Comparison of ENCODE assay signal across 34 cellular contexts in the genomic region with DNA sequence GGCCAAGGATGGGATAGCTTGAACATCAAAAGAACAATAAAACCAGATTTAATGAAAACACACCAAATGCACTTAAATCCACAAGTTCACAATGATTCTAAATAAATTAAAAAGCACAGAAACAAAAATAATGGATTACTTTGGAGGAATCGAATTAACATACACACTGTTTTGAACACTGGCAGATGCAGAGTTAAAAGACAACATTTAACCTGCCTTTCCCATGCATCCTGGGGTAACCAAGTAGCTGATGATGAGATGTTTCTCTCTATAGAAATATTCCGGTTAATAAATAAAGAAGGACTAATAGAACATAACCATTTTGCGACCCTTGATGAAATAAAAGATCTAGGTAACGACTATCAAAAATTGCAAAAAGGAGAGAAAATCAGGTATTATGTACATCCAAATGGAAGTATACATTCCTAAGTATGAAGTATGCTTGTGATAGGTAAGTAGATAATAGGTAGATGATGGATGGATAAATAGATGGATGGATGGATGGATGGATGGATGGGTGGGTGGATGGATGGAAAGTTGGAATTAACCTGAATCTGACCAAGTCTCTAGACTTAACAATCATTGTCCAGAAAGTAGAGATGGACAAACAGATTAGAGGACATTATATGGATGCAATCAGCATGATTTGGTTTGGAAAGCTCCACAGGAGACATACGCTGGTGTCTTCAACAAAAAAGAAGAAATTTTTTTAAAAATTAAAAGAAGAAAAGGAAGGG.
"Had no signal": no experiment of that assay in that cellular context is flagged by ENCODE, and none has a peak within 500 bp of the region (broad histone marks: within the 10 kb centered on the region; RNA-seq: fewer than 3 reads in every experiment).

No MANE protein-coding gene starts in this region.

- H3K36me3 Mint-ChIP-seq: activated naive CD4-positive, alpha-beta T cell treated with anti-CD3 and anti-CD28 coated beads, Interleukin-2, amount 10 ng/mL, durations not matched to agents 7 days and 5 days; activated naive CD4-positive, alpha-beta T cell treated with anti-CD3 and anti-CD28 coated beads, Interleukin-2, amount 50 U/mL, for 24 hours; activated naive CD4-positive, alpha-beta T cell treated with anti-CD3 and anti-CD28 coated beads, Interleukin-2, amount 50 U/mL, for 72 hours; activated naive CD8-positive, alpha-beta T cell; activated naive CD8-positive, alpha-beta T cell treated with anti-CD3 and anti-CD28 coated beads for 36 hours; activated naive CD8-positive, alpha-beta T cell treated with anti-CD3 and anti-CD28 coated beads, Interleukin-2, amount 10 ng/mL, durations not matched to agents 7 days and 5 days; brain had no signal

- H3K9me3 Mint-ChIP-seq: activated naive CD4-positive, alpha-beta T cell treated with anti-CD3 and anti-CD28 coated beads for 36 hours; activated naive CD4-positive, alpha-beta T cell treated with anti-CD3 and anti-CD28 coated beads, Interleukin-2, amount 10 ng/mL, durations not matched to agents 7 days and 5 days; activated naive CD4-positive, alpha-beta T cell treated with anti-CD3 and anti-CD28 coated beads, Interleukin-2, amount 50 U/mL, for 24 hours; activated naive CD8-positive, alpha-beta T cell treated with anti-CD3 and anti-CD28 coated beads for 36 hours; activated naive CD8-positive, alpha-beta T cell treated with anti-CD3 and anti-CD28 coated beads, Interleukin-2, amount 10 ng/mL, durations not matched to agents 7 days and 5 days; activated naive CD8-positive, alpha-beta T cell treated with anti-CD3 and anti-CD28 coated beads, Interleukin-2, amount 50 U/mL, for 24 hours; activated T-cell treated with anti-CD3 and anti-CD28 coated beads, Interleukin-2, amount 50 U/mL, for 24 hours; activated T-cell treated with anti-CD3 and anti-CD28 coated beads, Interleukin-2, amount 50 U/mL, for 4 hours; activated T-helper 1 cell treated with anti-CD3 and anti-CD28 coated beads, Interleukin-12 subunit alpha, Interleukin-12 subunit beta, Interleukin-2, Interleukin-4 antibody, amounts not matched to agents 30 ng/mL and 10 ng/mL and 1 ng/mL, durations not matched to agents 14 hours and 24 hours and 36 hours; activated T-helper 2 cell treated with anti-CD3 and anti-CD28 coated beads, Interferon-gamma antibody, Interleukin-2, Interleukin-4, amounts not matched to agents 10 μg/mL and 5 μg/mL and 100 μg/mL, durations not matched to agents 14 hours and 24 hours and 36 hours had no signal

- DNase-seq: activated effector memory CD4-positive, alpha-beta T cell treated with anti-CD3 and anti-CD28 coated beads, Interleukin-2, amount 50 U/mL, for 16 hours; activated effector memory CD4-positive, alpha-beta T cell treated with Interleukin-2 at 50 U/mL for 16 hours; activated gamma-delta T cell; activated gamma-delta T cell treated with Interleukin-2 at 50 U/mL for 16 hours; activated naive CD4-positive, alpha-beta T cell; activated naive CD4-positive, alpha-beta T cell treated with anti-CD3 and anti-CD28 coated beads for 36 hours; activated naive CD4-positive, alpha-beta T cell treated with anti-CD3 and anti-CD28 coated beads, Interleukin-2, amount 10 ng/mL, durations not matched to agents 7 days and 5 days; activated naive CD4-positive, alpha-beta T cell treated with anti-CD3 and anti-CD28 coated beads, Interleukin-2, amount 50 U/mL, for 16 hours; activated naive CD4-positive, alpha-beta T cell treated with Interleukin-2 at 50 U/mL for 16 hours; activated naive CD8-positive, alpha-beta T cell treated with anti-CD3 and anti-CD28 coated beads for 36 hours; activated naive CD8-positive, alpha-beta T cell treated with anti-CD3 and anti-CD28 coated beads, Interleukin-2, amount 10 ng/mL, durations not matched to agents 7 days and 5 days; activated naive CD8-positive, alpha-beta T cell treated with anti-CD3 and anti-CD28 coated beads, Interleukin-2, amount 50 U/mL, for 24 hours; activated T-cell treated with anti-CD3 and anti-CD28 coated beads, Interleukin-2, amount 50 U/mL, for 24 hours; activated T-cell treated with anti-CD3 and anti-CD28 coated beads, Interleukin-2, amount 50 U/mL, for 4 hours; activated T-cell treated with anti-CD3 and anti-CD28 coated beads, Interleukin-2, amount 50 U/mL, for 48 hours; activated T-cell treated with anti-CD3 and anti-CD28 coated beads, Interleukin-2, amount 50 U/mL, for 72 hours; adrenal gland; amniotic stem cell; amygdala; anterior cingulate cortex; aorta; body of pancreas; brain microvascular endothelial cell; caudate nucleus; central memory CD4-positive, alpha-beta T cell; cerebellar nuclear complex had no signal

- H3K27ac Mint-ChIP-seq: activated naive CD4-positive, alpha-beta T cell treated with anti-CD3 and anti-CD28 coated beads for 36 hours; activated naive CD4-positive, alpha-beta T cell treated with anti-CD3 and anti-CD28 coated beads, Interleukin-2, amount 10 ng/mL, durations not matched to agents 7 days and 5 days; activated naive CD4-positive, alpha-beta T cell treated with anti-CD3 and anti-CD28 coated beads, Interleukin-2, amount 50 U/mL, for 24 hours; activated naive CD4-positive, alpha-beta T cell treated with anti-CD3 and anti-CD28 coated beads, Interleukin-2, amount 50 U/mL, for 72 hours; activated naive CD8-positive, alpha-beta T cell; activated naive CD8-positive, alpha-beta T cell treated with anti-CD3 and anti-CD28 coated beads for 36 hours; activated naive CD8-positive, alpha-beta T cell treated with anti-CD3 and anti-CD28 coated beads, Interleukin-2, amount 10 ng/mL, durations not matched to agents 7 days and 5 days; activated naive CD8-positive, alpha-beta T cell treated with anti-CD3 and anti-CD28 coated beads, Interleukin-2, amount 50 U/mL, for 24 hours; activated T-cell treated with anti-CD3 and anti-CD28 coated beads, Interleukin-2, amount 50 U/mL, for 24 hours; activated T-cell treated with anti-CD3 and anti-CD28 coated beads, Interleukin-2, amount 50 U/mL, for 72 hours; activated T-helper 1 cell treated with anti-CD3 and anti-CD28 coated beads, Interleukin-12 subunit alpha, Interleukin-12 subunit beta, Interleukin-2, Interleukin-4 antibody, amounts not matched to agents 30 ng/mL and 10 ng/mL and 1 ng/mL, durations not matched to agents 14 hours and 24 hours and 36 hours; activated T-helper 17 cell treated with anti-CD3 and anti-CD28 coated beads, Interleukin-2, amount 50 U/mL, for 72 hours; activated T-helper 2 cell treated with anti-CD3 and anti-CD28 coated beads, Interferon-gamma antibody, Interleukin-2, Interleukin-4, amounts not matched to agents 10 μg/mL and 5 μg/mL and 100 μg/mL, durations not matched to agents 14 hours and 24 hours and 36 hours; brain had no signal

- H3K4me1 Mint-ChIP-seq: activated naive CD4-positive, alpha-beta T cell treated with anti-CD3 and anti-CD28 coated beads, Interleukin-2, amount 10 ng/mL, durations not matched to agents 7 days and 5 days; activated naive CD4-positive, alpha-beta T cell treated with anti-CD3 and anti-CD28 coated beads, Interleukin-2, amount 50 U/mL, for 24 hours; activated naive CD8-positive, alpha-beta T cell treated with anti-CD3 and anti-CD28 coated beads for 36 hours; activated naive CD8-positive, alpha-beta T cell treated with anti-CD3 and anti-CD28 coated beads, Interleukin-2, amount 10 ng/mL, durations not matched to agents 7 days and 5 days; activated naive CD8-positive, alpha-beta T cell treated with anti-CD3 and anti-CD28 coated beads, Interleukin-2, amount 50 U/mL, for 24 hours; activated T-helper 17 cell treated with anti-CD3 and anti-CD28 coated beads, Interleukin-2, amount 50 U/mL, for 72 hours; central memory CD8-positive, alpha-beta T cell had no signal

- H3K4me3 Mint-ChIP-seq: activated naive CD4-positive, alpha-beta T cell treated with anti-CD3 and anti-CD28 coated beads for 36 hours; activated naive CD4-positive, alpha-beta T cell treated with anti-CD3 and anti-CD28 coated beads, Interleukin-2, amount 10 ng/mL, durations not matched to agents 7 days and 5 days; activated naive CD4-positive, alpha-beta T cell treated with anti-CD3 and anti-CD28 coated beads, Interleukin-2, amount 50 U/mL, for 24 hours; activated naive CD8-positive, alpha-beta T cell; activated naive CD8-positive, alpha-beta T cell treated with anti-CD3 and anti-CD28 coated beads for 36 hours; activated naive CD8-positive, alpha-beta T cell treated with anti-CD3 and anti-CD28 coated beads, Interleukin-2, amount 10 ng/mL, durations not matched to agents 7 days and 5 days; activated naive CD8-positive, alpha-beta T cell treated with anti-CD3 and anti-CD28 coated beads, Interleukin-2, amount 50 U/mL, for 24 hours; activated T-cell treated with anti-CD3 and anti-CD28 coated beads, Interleukin-2, amount 50 U/mL, for 24 hours; activated T-cell treated with anti-CD3 and anti-CD28 coated beads, Interleukin-2, amount 50 U/mL, for 4 hours; activated T-cell treated with anti-CD3 and anti-CD28 coated beads, Interleukin-2, amount 50 U/mL, for 72 hours; activated T-helper 1 cell treated with anti-CD3 and anti-CD28 coated beads, Interleukin-12 subunit alpha, Interleukin-12 subunit beta, Interleukin-2, Interleukin-4 antibody, amounts not matched to agents 30 ng/mL and 10 ng/mL and 1 ng/mL, durations not matched to agents 14 hours and 24 hours and 36 hours; activated T-helper 17 cell treated with anti-CD3 and anti-CD28 coated beads, Interleukin-2, amount 50 U/mL, for 72 hours; brain; central memory CD8-positive, alpha-beta T cell had no signal

- H3K27me3 Mint-ChIP-seq: activated naive CD4-positive, alpha-beta T cell treated with anti-CD3 and anti-CD28 coated beads, Interleukin-2, amount 10 ng/mL, durations not matched to agents 7 days and 5 days; activated naive CD4-positive, alpha-beta T cell treated with anti-CD3 and anti-CD28 coated beads, Interleukin-2, amount 50 U/mL, for 24 hours; activated naive CD8-positive, alpha-beta T cell; activated naive CD8-positive, alpha-beta T cell treated with anti-CD3 and anti-CD28 coated beads for 36 hours; activated naive CD8-positive, alpha-beta T cell treated with anti-CD3 and anti-CD28 coated beads, Interleukin-2, amount 10 ng/mL, durations not matched to agents 7 days and 5 days; activated naive CD8-positive, alpha-beta T cell treated with anti-CD3 and anti-CD28 coated beads, Interleukin-2, amount 50 U/mL, for 24 hours; activated T-cell treated with anti-CD3 and anti-CD28 coated beads, Interleukin-2, amount 50 U/mL, for 24 hours; activated T-helper 17 cell treated with anti-CD3 and anti-CD28 coated beads, Interleukin-2, amount 50 U/mL, for 72 hours; central memory CD8-positive, alpha-beta T cell had no signal
